24 cellular contexts compared by ENCODE assay signal in genomic region chr2:31567679-31568078, GRCh38. TPM values are rescaled to one million over a fixed set of nuclear protein-coding genes. Genes with fewer than 3 reads are reported as not detected.
"Had no signal": no experiment of that assay in that cellular context is flagged by ENCODE, and none has a peak within 500 bp of the region (broad histone marks: within the 10 kb centered on the region; RNA-seq: fewer than 3 reads in every experiment).

No MANE protein-coding gene starts in this region.

- FAIRE-seq: RCC 7860 had no signal

- H3K9me3 ChIP-seq: MG63, SJSA1 had no signal

- H3K27me3 ChIP-seq: MG63, SJSA1 had no signal

- H3K27ac ChIP-seq: SJSA1, SK-N-MC had no signal

- H3K4me1 ChIP-seq: SJSA1 had no signal

- H3K36me3 ChIP-seq: MG63, SJSA1 had no signal

- DNase-seq: IMR-90, Karpas-422, KG1, MG63, NCI-H1092, NCI-H1105 treated with DMSO at 0.1 percent for 48 hours, NCI-H1436, NCI-H187, NCI-H2029, NCI-H2081 treated with DMSO at 0.1 percent for 48 hours, NCI-H2171, NCI-H226, NCI-H446, NCI-H510A, NCI-H524 treated with DMSO at 0.1 percent for 48 hours, NCI-H69, NCI-H774, Right ventricle myocardium superior, RPMI8226, SIG-M5 had no signal

- H3K4me3 ChIP-seq: MG63, SJSA1, SK-N-MC had no signal

RNA-seq across cellular contexts. Expression of gene SRD5A2, which starts 13.1 kb away (rescaled TPM):
- total RNA-seq: HT-29, IMR-90, Right ventricle myocardium superior, SJSA1 had no signal
- polyA plus RNA-seq: IMR-90 had no signal
